21 cellular contexts compared by ENCODE assay signal in genomic region chr1:77830946-77831345, GRCh38. TPM values are rescaled to one million over a fixed set of nuclear protein-coding genes. Genes with fewer than 3 reads are reported as not detected.
A peak's percentile ranks its signal among the peaks of the same experiment; 100 is the strongest.
DNase-seq lines count a peak whose midpoint lies in the region; ATAC-seq and TF ChIP-seq lines count a peak whose summit lies in the region.
"Had no signal": no experiment of that assay in that cellular context is flagged by ENCODE, and none has a peak within 500 bp of the region (broad histone marks: within the 10 kb centered on the region; RNA-seq: fewer than 3 reads in every experiment).

No MANE protein-coding gene starts in this region.

- no peak for DNase-seq in HFFc6
- no peak for DNase-seq in adipocyte (ENCODE audit: low read depth)
- DNase-seq in fibroblast of villous mesenchyme (ENCODE audit: low read depth), result peak; percentile 59
- no peak for DNase-seq in NK-92 treated with Interleukin-12 subunit alpha and Interleukin-12 subunit beta, amount 100 ng/mL, for 24 hours (lab: John Stamatoyannopoulos, UW)
- DNase-seq: activated CD4-positive, alpha-beta T cell treated with anti-CD3 and anti-CD28 coated beads, Interleukin-2, amount 10 ng/mL, durations not matched to agents 7 days and 5 days; cerebellar nuclear complex; effector memory CD4-positive, alpha-beta T cell; H9; mesendoderm; naive B cell; NCI-H1105; NCI-H2029 treated with DMSO at 0.1 percent for 48 hours; NCI-H2227 treated with DMSO at 0.1 percent for 48 hours; nucleus accumbens; T1000 had no signal

- H3K36me3 Mint-ChIP-seq in HFFc6 (ENCODE audit: low read depth), result peaks cover 9% of the 10 kb centered on the region

- H3K4me3 Mint-ChIP-seq in HFFc6, result no peak overlapping the region
- H3K4me3 Mint-ChIP-seq: activated CD4-positive, alpha-beta T cell treated with anti-CD3 and anti-CD28 coated beads, Interleukin-2, amount 10 ng/mL, durations not matched to agents 7 days and 5 days; activated naive CD4-positive, alpha-beta T cell treated with anti-CD3 and anti-CD28 coated beads, Interleukin-2, amount 50 U/mL, for 24 hours; H9; naive B cell; stimulated activated naive CD8-positive, alpha-beta T cell treated with anti-CD3 and anti-CD28 coated beads, Interleukin-15, Interleukin-2, amounts not matched to agents 100 ng/mL and 50 ng/mL, for 24 hours had no signal

- H3K27ac Mint-ChIP-seq in HFFc6, result peak overlapping the region; percentile 97
- H3K27ac Mint-ChIP-seq: activated CD4-positive, alpha-beta T cell treated with anti-CD3 and anti-CD28 coated beads, Interleukin-2, amount 10 ng/mL, durations not matched to agents 7 days and 5 days; activated naive CD4-positive, alpha-beta T cell treated with anti-CD3 and anti-CD28 coated beads, Interleukin-2, amount 50 U/mL, for 24 hours; stimulated activated naive CD8-positive, alpha-beta T cell treated with anti-CD3 and anti-CD28 coated beads, Interleukin-15, Interleukin-2, amounts not matched to agents 100 ng/mL and 50 ng/mL, for 24 hours had no signal

- TF ChIP-seq CTCF in HFFc6 (IDR thresholded peaks at IDR 0.05) (no peak), fibroblast of villous mesenchyme (IDR thresholded peaks at IDR 0.05; ENCODE audit: insufficient read depth, low read depth, low read length) (no peak)

- H3K27me3 Mint-ChIP-seq in HFFc6 (ENCODE audit: insufficient read depth), result peaks cover 1% of the 10 kb centered on the region; the same call in 1 of the 2 replicates
- H3K27me3 Mint-ChIP-seq: activated CD4-positive, alpha-beta T cell treated with anti-CD3 and anti-CD28 coated beads, Interleukin-2, amount 10 ng/mL, durations not matched to agents 7 days and 5 days; activated naive CD4-positive, alpha-beta T cell treated with anti-CD3 and anti-CD28 coated beads, Interleukin-2, amount 50 U/mL, for 24 hours; naive B cell; stimulated activated naive CD8-positive, alpha-beta T cell treated with anti-CD3 and anti-CD28 coated beads, Interleukin-15, Interleukin-2, amounts not matched to agents 100 ng/mL and 50 ng/mL, for 24 hours had no signal

- H3K4me2 ChIP-seq in skeletal muscle satellite cell (ENCODE audit: low read length), result peak overlapping the region; percentile 2

- H3K27me3 ChIP-seq in adipocyte (replicated peaks; ENCODE audit: control insufficient read depth, insufficient read depth, low read length), result no peaks in the 10 kb centered on the region
- no peaks in the 10 kb centered on the region for H3K27me3 ChIP-seq in skeletal muscle satellite cell (ENCODE audit: control insufficient read depth, insufficient read depth, low read length)
- H3K27me3 ChIP-seq: tibial nerve had no signal

- H3K9ac ChIP-seq in adipocyte (ENCODE audit: low read length), result peak overlapping the region; percentile 85
- H3K9ac ChIP-seq in skeletal muscle satellite cell (ENCODE audit: low read depth, low read length), result peak overlapping the region; percentile 83

- peaks cover 62% of the 10 kb centered on the region for H3K4me1 Mint-ChIP-seq in HFFc6 (ENCODE audit: low read depth)
- H3K4me1 Mint-ChIP-seq: H9 had no signal

- H3K36me3 ChIP-seq in adipocyte (ENCODE audit: control insufficient read depth, insufficient read depth, low read length, severe bottlenecking) (peaks cover 4% of the 10 kb centered on the region), skeletal muscle satellite cell (ENCODE audit: insufficient read depth, low read length) (no peaks in the 10 kb centered on the region)

- no peaks in the 10 kb centered on the region for H3K9me3 Mint-ChIP-seq in HFFc6
- H3K9me3 Mint-ChIP-seq: activated CD4-positive, alpha-beta T cell treated with anti-CD3 and anti-CD28 coated beads, Interleukin-2, amount 10 ng/mL, durations not matched to agents 7 days and 5 days; activated naive CD4-positive, alpha-beta T cell treated with anti-CD3 and anti-CD28 coated beads, Interleukin-2, amount 50 U/mL, for 24 hours; naive B cell; stimulated activated naive CD8-positive, alpha-beta T cell treated with anti-CD3 and anti-CD28 coated beads, Interleukin-15, Interleukin-2, amounts not matched to agents 100 ng/mL and 50 ng/mL, for 24 hours had no signal

- H3K4me3 ChIP-seq in adipocyte (ENCODE audit: low read length) (no peak overlapping the region), fibroblast of villous mesenchyme (ENCODE audit: low read depth, low read length) (no peak overlapping the region), skeletal muscle satellite cell (ENCODE audit: low read length) (no peak overlapping the region)
- H3K4me3 ChIP-seq: tibial nerve had no signal

- ATAC-seq in GM18858 (IDR thresholded peaks at IDR 0.05; ENCODE audit: unreplicated experiment) (no peak), HG02981 (IDR thresholded peaks at IDR 0.05; ENCODE audit: unreplicated experiment) (no peak)

- H3K4me1 ChIP-seq in adipocyte (ENCODE audit: control insufficient read depth, insufficient read depth, low read length) (peaks cover 58% of the 10 kb centered on the region), skeletal muscle satellite cell (ENCODE audit: control insufficient read depth, insufficient read depth, low read length) (peaks cover 53% of the 10 kb centered on the region)

- H3K9me3 ChIP-seq in adipocyte (ENCODE audit: control insufficient read depth, low read length) (no peaks in the 10 kb centered on the region), skeletal muscle satellite cell (replicated peaks; ENCODE audit: low read length) (no peaks in the 10 kb centered on the region)
- H3K9me3 ChIP-seq: tibial nerve had no signal

RNA-seq across cellular contexts. Expression of gene MIGA1, which starts 51.5 kb away (rescaled TPM):
- 10 to 100 TPM; 17.8 to 23.4 (median 21.4) TPM for total RNA-seq in HFFc6 (2021; fragmentation: NEBNext Ultra II Directional; extraction: Animal tissue kit (Norgen Biotek cat#: 25700))
- 10.0 and 16.8 TPM in 2 replicates for total RNA-seq in fibroblast of villous mesenchyme
- total RNA-seq in skeletal muscle satellite cell (2012; rRNA removed), result 15.5 and 19.3 TPM in 2 replicates

RNA-seq across cellular contexts. Expression of gene NEXN, which starts 57.5 kb away (rescaled TPM):
- total RNA-seq in HFFc6 (2021; fragmentation: NEBNext Ultra II Directional; extraction: Animal tissue kit (Norgen Biotek cat#: 25700)), result 10 to 100 TPM; 51.9 to 64.6 (median 56.5) TPM
- 16.8 and 19.3 TPM in 2 replicates for total RNA-seq in fibroblast of villous mesenchyme
- 5.1 and 6.1 TPM in 2 replicates for total RNA-seq in skeletal muscle satellite cell (2012; rRNA removed)
